ENCODE assay signal across 35 cellular contexts in the genomic region with DNA sequence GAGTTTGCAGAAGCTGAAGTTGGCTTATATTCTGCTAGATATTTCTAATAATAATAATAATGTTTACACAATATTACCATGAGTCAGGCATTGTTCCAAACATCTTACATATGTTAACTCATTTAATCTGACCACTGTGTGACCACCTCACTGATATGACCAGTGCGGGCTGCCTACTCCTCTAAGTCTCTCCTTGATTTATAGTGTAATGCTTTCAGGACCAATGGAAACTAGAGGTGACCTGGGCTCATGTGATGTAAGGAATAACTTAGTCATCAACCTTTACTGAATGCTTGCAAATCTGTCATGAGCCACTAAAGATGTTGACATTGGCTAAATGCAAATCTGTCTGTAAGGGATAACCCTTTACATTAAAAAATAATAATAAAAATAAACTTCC. TPM values are rescaled to one million over a fixed set of nuclear protein-coding genes. Genes with fewer than 3 reads are reported as not detected.
"Had no signal": no experiment of that assay in that cellular context is flagged by ENCODE, and none has a peak within 500 bp of the region (broad histone marks: within the 10 kb centered on the region; RNA-seq: fewer than 3 reads in every experiment).

No MANE protein-coding gene starts in this region.

- H3K36me3 ChIP-seq: adrenal gland, cardiac muscle cell, MG63, Peyer's patch had no signal

- H3K27ac ChIP-seq: adrenal gland, cardiac muscle cell, Peyer's patch, RWPE1, VCaP had no signal

- H3K4me1 ChIP-seq: adrenal gland, Peyer's patch had no signal

- H3K9me3 ChIP-seq: adrenal gland, MG63, Peyer's patch had no signal

- H3K4me3 ChIP-seq: adrenal gland, cardiac muscle cell, MG63, Peyer's patch had no signal

- H3K27me3 ChIP-seq: adrenal gland, cardiac muscle cell, MG63, Peyer's patch had no signal

- DNase-seq: activated B cell treated with CpG ODN at 0.5 μM for 24 hours; activated CD4-positive, alpha-beta memory T cell treated with anti-CD3 and anti-CD28 coated beads for 36 hours; activated CD4-positive, alpha-beta T cell treated with anti-CD3 and anti-CD28 coated beads for 4 hours; activated CD4-positive, alpha-beta T cell treated with anti-CD3 and anti-CD28 coated beads, Interleukin-2, amount 50 U/mL, for 1 hour; activated CD4-positive, CD25-positive, alpha-beta regulatory T cell treated with anti-CD3 and anti-CD28 coated beads, Interleukin-2, amount 50 U/mL, for 72 hours; activated CD8-positive, alpha-beta memory T cell treated with anti-CD3 and anti-CD28 coated beads, Interleukin-2, amount 50 U/mL, for 4 hours; activated gamma-delta T cell treated with Interleukin-2 at 50 U/mL for 16 hours; activated naive CD4-positive, alpha-beta T cell treated with anti-CD3 and anti-CD28 coated beads for 36 hours; activated T-cell treated with anti-CD3 and anti-CD28 coated beads for 4 hours; activated T-cell treated with anti-CD3 and anti-CD28 coated beads, Interleukin-2, amount 50 U/mL, for 4 hours; adrenal gland; anterior cingulate cortex; MG63; MV-4-11; NCI-H1092; NCI-H1436 treated with DMSO at 0.1 percent for 48 hours; NCI-H1694 treated with DMSO at 0.1 percent for 48 hours; NCI-H2029 treated with DMSO at 0.1 percent for 48 hours; NCI-H2107; NCI-H2171; NCI-H510A; NCI-H526; NCI-H748 treated with DMSO at 0.1 percent for 48 hours; Peyer's patch; SIG-M5; T-cell; T-helper 17 cell had no signal

RNA-seq across cellular contexts. Expression of a gene that starts 51.1 kb away (rescaled TPM):
- total RNA-seq: activated B cell treated with CpG ODN at 0.5 μM for 24 hours; activated CD4-positive, alpha-beta memory T cell treated with anti-CD3 and anti-CD28 coated beads for 36 hours; activated naive CD4-positive, alpha-beta T cell treated with anti-CD3 and anti-CD28 coated beads for 36 hours; activated naive CD4-positive, alpha-beta T cell treated with anti-CD3 and anti-CD28 coated beads, Interleukin-2, amount 50 U/mL, for 72 hours; activated T-cell treated with anti-CD3 and anti-CD28 coated beads, Interleukin-2, amount 50 U/mL, for 4 hours; activated T-helper 1 cell treated with anti-CD3 and anti-CD28 coated beads, Interleukin-12 subunit alpha, Interleukin-12 subunit beta, Interleukin-2, Interleukin-4 antibody, amounts not matched to agents 30 ng/mL and 10 ng/mL and 1 ng/mL, durations not matched to agents 14 hours and 24 hours and 36 hours; adrenal gland; cardiac muscle cell; OCI-LY7; Peyer's patch; Right ventricle myocardium inferior; SK-MEL-5; T-cell; T-helper 17 cell had no signal
